Comparison of ENCODE assay signal across 8 cellular contexts in the genomic region with DNA sequence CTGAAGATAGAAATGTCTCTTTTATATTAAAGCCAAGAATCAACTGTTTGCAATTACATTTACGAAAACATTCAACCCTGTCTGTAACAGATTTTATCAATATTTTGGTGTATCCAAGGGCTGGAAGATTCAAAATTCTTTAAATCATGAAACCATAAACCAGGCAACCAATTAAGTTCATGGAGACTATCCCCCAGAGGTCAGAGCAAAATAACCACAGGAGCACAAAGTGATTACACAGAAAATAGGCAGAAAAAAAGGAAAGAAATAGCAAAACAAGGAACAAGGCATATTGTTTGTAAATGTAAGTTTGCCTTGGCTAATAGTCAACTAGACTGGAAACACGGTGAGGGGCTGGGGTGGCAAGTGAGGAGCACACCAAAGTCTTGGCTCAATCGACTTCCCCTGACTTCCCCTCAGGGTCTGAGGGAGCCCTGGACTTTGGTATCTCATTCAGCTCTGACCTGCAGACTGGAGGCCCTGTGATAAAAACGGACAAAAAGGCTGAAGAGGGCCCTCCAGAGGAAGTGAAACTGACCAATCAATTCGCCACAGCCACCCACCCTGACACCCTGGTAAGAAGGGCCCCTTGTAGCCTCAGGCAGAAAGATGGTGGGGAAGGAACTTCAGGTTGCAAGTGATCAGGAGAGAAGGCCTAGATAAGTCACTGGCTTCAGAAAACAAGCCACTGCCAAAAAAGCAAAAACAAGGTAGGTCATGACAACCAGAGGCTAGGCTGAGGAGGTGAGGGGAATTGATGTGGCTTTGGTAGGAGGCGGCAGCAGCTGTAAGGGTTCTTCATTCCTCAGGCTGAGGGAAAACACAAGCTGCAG. TPM values are rescaled to one million over a fixed set of nuclear protein-coding genes. Genes with fewer than 3 reads are reported as not detected.
DNase-seq lines count a peak whose midpoint lies in the region; ATAC-seq and TF ChIP-seq lines count a peak whose summit lies in the region.

No MANE protein-coding gene starts in this region.

- no peaks in the 10 kb centered on the region for H3K36me3 ChIP-seq in heart right ventricle
- no peaks in the 10 kb centered on the region for H3K36me3 ChIP-seq in naive thymus-derived CD4-positive, alpha-beta T cell (ENCODE audit: control insufficient read depth in 2 of 3, insufficient read depth in 3 of 3, low read length in 3 of 3)

- peaks cover 75% of the 10 kb centered on the region for H3K36me3 Mint-ChIP-seq in effector memory CD8-positive, alpha-beta T cell (ENCODE audit: insufficient read depth)
- peaks cover 5 to 13% (median 8%) of the 10 kb centered on the region in 5 donors for H3K36me3 Mint-ChIP-seq in naive thymus-derived CD4-positive, alpha-beta T cell

- POLR2A ChIA-PET in naive thymus-derived CD4-positive, alpha-beta T cell (lab: Charles Lee): interaction anchor here (0.6 to 3.9 kb wide), 9 partner anchors 56 to 308 kb away, joined by 3 to 40 read pairs (median 3); a partner anchor contains a TSS

- CTCF ChIA-PET in naive thymus-derived CD4-positive, alpha-beta T cell (lab: Charles Lee): interaction anchor here (0.8 to 1.8 kb wide), 7 partner anchors 10 to 260 kb away, joined by 3 to 7 read pairs (median 4); no protein-coding TSS in a partner anchor

- peaks cover 66 to 67% of the 10 kb centered on the region in 2 donors for H3K4me1 Mint-ChIP-seq in effector memory CD8-positive, alpha-beta T cell (ENCODE audit: low read depth in 2 of 2)
- peaks cover 46 to 80% (median 66%) of the 10 kb centered on the region in 7 donors for H3K4me1 Mint-ChIP-seq in naive thymus-derived CD4-positive, alpha-beta T cell

- no peak for TF ChIP-seq CTCF in heart right ventricle (IDR thresholded peaks at IDR 0.05)

- DNase-seq in heart right ventricle: no peak
- no peak for DNase-seq in cardiac septum (ENCODE audit: low spot score)
- peak; percentile 59 for DNase-seq in HuH-7.5 (ENCODE audit: low spot score)
- peak; percentile 43 for DNase-seq in activated CD4-positive, alpha-beta T cell treated with anti-CD3 and anti-CD28 coated beads for 48 hours
- DNase-seq in effector memory CD8-positive, alpha-beta T cell: peak; percentile 40 to 50 (median 46)
- peak in 8 of 9 donors; percentile 45 to 82 (median 72) for DNase-seq in naive thymus-derived CD4-positive, alpha-beta T cell
- no peak for DNase-seq in COLO829 (ENCODE audit: low spot score)
- no peak for DNase-seq in NCI-H2029 (lab: John Stamatoyannopoulos, UW)

- peak overlapping the region; percentile 93 to 99 for H3K27ac Mint-ChIP-seq in effector memory CD8-positive, alpha-beta T cell
- peak overlapping the region; percentile 82 to 99 (median 96) for H3K27ac Mint-ChIP-seq in naive thymus-derived CD4-positive, alpha-beta T cell

- 46 to 51% methylated on average over 6 of the region's 6 CpGs for WGBS in heart right ventricle, 2 donors

- peaks cover 11 to 71% (median 55%) of the 10 kb centered on the region in 9 donors for H3K4me1 ChIP-seq in heart right ventricle
- peaks cover 29 to 43% of the 10 kb centered on the region in 2 donors for H3K4me1 ChIP-seq in naive thymus-derived CD4-positive, alpha-beta T cell (ENCODE audit: control insufficient read depth in 2 of 2, insufficient read depth in 2 of 2, low read length in 2 of 2)

- no peak for ATAC-seq in heart right ventricle
- ATAC-seq in effector memory CD8-positive, alpha-beta T cell (replicated peaks): peak; percentile 32
- peak; percentile 47 for ATAC-seq in naive thymus-derived CD4-positive, alpha-beta T cell

- intact Hi-C loops in heart right ventricle (cut with DNase I): loop anchor here in 6 of 10 donors (5.0 to 10.0 kb wide), 5 partner anchors 54 to 164 kb away; no protein-coding TSS in a partner anchor
- intact Hi-C loops in cardiac septum (cut with DNase I): loop anchor here (5.0 kb wide), 1 partner anchor 209 kb away; no protein-coding TSS in a partner anchor
- intact Hi-C loops in naive thymus-derived CD4-positive, alpha-beta T cell (cut with micrococcal nuclease): loop anchor here (1.0 to 5.0 kb wide), 10 partner anchors 9 to 259 kb away; a partner anchor contains a TSS

- peak overlapping the region in 9 of 10 donors; percentile 16 to 100 (median 99) for H3K27ac ChIP-seq in heart right ventricle
- peak overlapping the region; percentile 99 for H3K27ac ChIP-seq in naive thymus-derived CD4-positive, alpha-beta T cell (ENCODE audit: low read depth, low read length)

- H3K27me3 Mint-ChIP-seq in effector memory CD8-positive, alpha-beta T cell: no peaks in the 10 kb centered on the region
- H3K27me3 Mint-ChIP-seq in naive thymus-derived CD4-positive, alpha-beta T cell: peaks cover 0 to 3% (median 0%) of the 10 kb centered on the region in 5 donors

- H3K27me3 ChIP-seq in heart right ventricle: no peaks in the 10 kb centered on the region
- no peaks in the 10 kb centered on the region for H3K27me3 ChIP-seq in naive thymus-derived CD4-positive, alpha-beta T cell (ENCODE audit: control insufficient read depth in 2 of 2, insufficient read depth in 2 of 2, low read length in 2 of 2)

- H3K4me3 Mint-ChIP-seq in effector memory CD8-positive, alpha-beta T cell: peak overlapping the region; percentile 88 to 98
- H3K4me3 Mint-ChIP-seq in naive thymus-derived CD4-positive, alpha-beta T cell: peak overlapping the region; percentile 91 to 97 (median 95)

- peaks cover 4 to 7% of the 10 kb centered on the region in 2 donors for H3K9me3 Mint-ChIP-seq in effector memory CD8-positive, alpha-beta T cell
- H3K9me3 Mint-ChIP-seq in naive thymus-derived CD4-positive, alpha-beta T cell: peaks cover 0 to 7% (median 0%) of the 10 kb centered on the region in 11 donors

- H3K4me3 ChIP-seq in heart right ventricle: peak overlapping the region in 8 of 10 donors; percentile 55 to 89 (median 84)
- peak overlapping the region; percentile 68 for H3K4me3 ChIP-seq in naive thymus-derived CD4-positive, alpha-beta T cell (ENCODE audit: low read length)

- H3K9me3 ChIP-seq in heart right ventricle: no peaks in the 10 kb centered on the region
- no peaks in the 10 kb centered on the region for H3K9me3 ChIP-seq in naive thymus-derived CD4-positive, alpha-beta T cell (ENCODE audit: control insufficient read depth in 2 of 3, low read length in 3 of 3)

RNA-seq across cellular contexts. Expression of a gene that starts 1.9 kb away (rescaled TPM):
- total RNA-seq in heart right ventricle: 10 to 100 TPM; 27.8 to 47.3 (median 39.3) TPM
- polyA plus RNA-seq in heart right ventricle: 10 to 100 TPM in 1 of 2 donors, 1 to 10 TPM in 1; 9.9 to 15.1 TPM
- 47.4 TPM for total RNA-seq in cardiac septum
- 10 to 100 TPM; 34.4 to 85.2 (median 67.0) TPM for total RNA-seq in naive thymus-derived CD4-positive, alpha-beta T cell
- polyA plus RNA-seq in naive thymus-derived CD4-positive, alpha-beta T cell: 10 to 100 TPM; 13.3 to 24.0 TPM

RNA-seq across cellular contexts. Expression of a gene that starts 47.7 kb away (rescaled TPM):
- 10 to 100 TPM; 48.8 to 71.5 (median 64.2) TPM for total RNA-seq in heart right ventricle
- 10 to 100 TPM; 18.7 to 21.6 TPM for polyA plus RNA-seq in heart right ventricle
- total RNA-seq in cardiac septum: 68.9 TPM
- total RNA-seq in naive thymus-derived CD4-positive, alpha-beta T cell: 10 to 100 TPM; 48.9 to 62.0 (median 55.8) TPM
- polyA plus RNA-seq in naive thymus-derived CD4-positive, alpha-beta T cell: 10 to 100 TPM; 13.6 to 18.2 TPM

Comparison
In these comparisons a context has a peak if more than half of its experiments do, and no peak if none do; other contexts are left out.
1. ATAC-seq: peak in effector memory CD8-positive, alpha-beta T cell (single experiment) and naive thymus-derived CD4-positive, alpha-beta T cell (single experiment); none in heart right ventricle (0 of 8).
2. DNase-seq: peak in HuH-7.5 (single experiment), activated CD4-positive, alpha-beta T cell treated with anti-CD3 and anti-CD28 coated beads for 48 hours (single experiment), effector memory CD8-positive, alpha-beta T cell (3 of 3) and naive thymus-derived CD4-positive, alpha-beta T cell (8 of 9); none in heart right ventricle (0 of 2), cardiac septum (single experiment), COLO829 (single experiment) and NCI-H2029 (single experiment).